Comparison of ENCODE assay signal across 15 cellular contexts in the genomic region with DNA sequence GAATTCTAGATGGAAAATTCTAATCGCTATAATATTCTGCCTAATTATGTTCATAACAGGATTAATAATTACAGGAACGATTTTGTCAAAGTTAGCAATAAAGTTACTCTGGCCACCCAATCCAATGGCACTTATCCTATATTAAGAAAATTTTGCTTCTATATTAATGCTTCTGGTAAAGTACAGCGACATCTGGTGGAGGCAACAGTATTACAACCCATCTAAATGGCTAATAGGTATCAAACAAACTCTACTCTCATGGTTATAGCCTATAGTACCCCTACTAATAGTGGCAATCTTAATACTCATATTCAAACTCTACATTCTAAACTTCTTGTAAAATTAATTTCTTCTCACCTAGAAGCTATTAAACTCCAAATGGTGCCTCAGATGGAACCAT.
DNase-seq lines count a peak whose midpoint lies in the region; ATAC-seq, FAIRE-seq and TF ChIP-seq lines count a peak whose summit lies in the region.
"Had no signal": no experiment of that assay in that cellular context is flagged by ENCODE, and none has a peak within 500 bp of the region (broad histone marks: within the 10 kb centered on the region; RNA-seq: fewer than 3 reads in every experiment).

No MANE protein-coding gene starts in this region.

- peaks cover 46% of the 10 kb centered on the region for H3K9me3 Mint-ChIP-seq in T-helper 2 cell treated with Interferon-gamma antibody and Interleukin-4, amounts not matched to agents 5 μg/mL and 100 μg/mL, for 36 hours

- 56 to 67% methylated on average over 3 of the region's 3 CpGs for WGBS in pancreas, 2 donors

- H3K36me3 Mint-ChIP-seq in T-helper 2 cell treated with Interferon-gamma antibody and Interleukin-4, amounts not matched to agents 5 μg/mL and 100 μg/mL, for 36 hours (ENCODE audit: low read depth), result no peaks in the 10 kb centered on the region
- H3K36me3 Mint-ChIP-seq: CD14-positive monocyte; naive thymus-derived CD4-positive, alpha-beta T cell had no signal

- H3K27ac Mint-ChIP-seq in T-helper 2 cell treated with Interferon-gamma antibody and Interleukin-4, amounts not matched to agents 5 μg/mL and 100 μg/mL, for 36 hours, result no peak overlapping the region
- H3K27ac Mint-ChIP-seq: CD14-positive monocyte; naive thymus-derived CD4-positive, alpha-beta T cell; T-helper 1 cell treated with Interleukin-12 subunit alpha and Interleukin-12 subunit beta and Interleukin-4 antibody, amounts not matched to agents 30 μg/mL and 1 μg/mL, for 36 hours had no signal

- H3K79me2 ChIP-seq in OCI-LY7 (ENCODE audit: insufficient read depth, low read depth, low read length), result no peaks in the 10 kb centered on the region

- DNase-seq in AG10803 (ENCODE audit: low read depth), result no peak
- DNase-seq in OCI-LY7 (ENCODE audit: low spot score), result peak; percentile 26
- DNase-seq in epithelial cell of esophagus (ENCODE audit: low read depth), result peak; percentile 5
- DNase-seq in pancreas, result no peak
- no peak for DNase-seq in uterus
- DNase-seq in T-helper 2 cell treated with Interferon-gamma antibody and Interleukin-4, amounts not matched to agents 5 μg/mL and 100 μg/mL, for 36 hours (ENCODE audit: low spot score), result no peak
- DNase-seq: anterior cingulate cortex; GF-D8; left ventricle myocardium inferior; naive thymus-derived CD4-positive, alpha-beta T cell; stimulated activated CD4-positive, alpha-beta T cell treated with anti-CD3 and anti-CD28 coated beads, Interleukin-2, amount 100 ng/mL, for 48 hours had no signal

- intact Hi-C loops in OCI-LY7 (cut with micrococcal nuclease; ENCODE audit: unreplicated experiment) (loop anchor here (5.0 kb wide), 1 partner anchor 1067 kb away; no protein-coding TSS in a partner anchor), pancreas (cut with DNase I) (no loop called here), uterus (cut with DNase I; ENCODE audit: low total_unique reads) (no loop called here)

- H3K27me3 Mint-ChIP-seq in T-helper 2 cell treated with Interferon-gamma antibody and Interleukin-4, amounts not matched to agents 5 μg/mL and 100 μg/mL, for 36 hours (ENCODE audit: low read depth), result no peaks in the 10 kb centered on the region
- H3K27me3 Mint-ChIP-seq: naive thymus-derived CD4-positive, alpha-beta T cell had no signal

- H3K27ac ChIP-seq in OCI-LY7 (ENCODE audit: low read depth, low read length, poor library complexity, severe bottlenecking), result no peak overlapping the region
- H3K27ac ChIP-seq in pancreas, result no peak overlapping the region
- no peak overlapping the region for H3K27ac ChIP-seq in uterus
- H3K27ac ChIP-seq: left ventricle myocardium inferior had no signal

- H3K4me3 Mint-ChIP-seq in T-helper 2 cell treated with Interferon-gamma antibody and Interleukin-4, amounts not matched to agents 5 μg/mL and 100 μg/mL, for 36 hours, result no peak overlapping the region
- H3K4me3 Mint-ChIP-seq: CD14-positive monocyte; naive thymus-derived CD4-positive, alpha-beta T cell; T-helper 1 cell treated with Interleukin-12 subunit alpha and Interleukin-12 subunit beta and Interleukin-4 antibody, amounts not matched to agents 30 μg/mL and 1 μg/mL, for 36 hours had no signal

- BruUV-seq in OCI-LY7 (replicated peaks; lab: Mats Ljungman, UMichigan), result no TSS peak

- no peak overlapping the region for H3K4me3 ChIP-seq in AG10803 (ENCODE audit: low read length)
- H3K4me3 ChIP-seq in OCI-LY7 (ENCODE audit: low read depth, low read length, poor library complexity, severe bottlenecking), result no peak overlapping the region
- no peak overlapping the region for H3K4me3 ChIP-seq in epithelial cell of esophagus (ENCODE audit: low read length)
- H3K4me3 ChIP-seq in pancreas, result no peak overlapping the region
- H3K4me3 ChIP-seq in uterus, result no peak overlapping the region
- H3K4me3 ChIP-seq: left ventricle myocardium inferior had no signal

- H2AFZ ChIP-seq in OCI-LY7 (ENCODE audit: low read length), result no peak overlapping the region

- H3K9me3 ChIP-seq in OCI-LY7 (ENCODE audit: low read length), result peaks cover 14% of the 10 kb centered on the region; the same call in 1 of the 2 replicates
- H3K9me3 ChIP-seq in pancreas, result no peaks in the 10 kb centered on the region
- H3K9me3 ChIP-seq in uterus, result no peaks in the 10 kb centered on the region

- POLR2A ChIA-PET in OCI-LY7 (lab: Charles Lee), result no interaction called here

- CTCF ChIA-PET in OCI-LY7 (lab: Charles Lee; ENCODE audit: unreplicated experiment), result no interaction called here

- TF ChIP-seq CTCF in AG10803 (conservative IDR thresholded peaks at IDR 0.05; ENCODE audit: low read length) (0 out of 2 replicates have a peak, but pooled peaks have one; percentile 2), GM12872 (IDR thresholded peaks at IDR 0.05; ENCODE audit: insufficient read depth, low read depth, low read length) (peak; percentile 28; the same call in 1 of the 3 replicates), OCI-LY7 (conservative IDR thresholded peaks at IDR 0.05; ENCODE audit: low read length) (peak; percentile 80), epithelial cell of esophagus (IDR thresholded peaks at IDR 0.05; ENCODE audit: insufficient read depth, low read depth, low read length, missing control alignments) (no peak), pancreas (IDR thresholded peaks at IDR 0.05) (no peak), uterus (IDR thresholded peaks at IDR 0.05) (no peak)

- H3K4me2 ChIP-seq in OCI-LY7 (ENCODE audit: low read length), result no peak overlapping the region

- H3K36me3 ChIP-seq in OCI-LY7 (ENCODE audit: insufficient read depth, low read length) (no peaks in the 10 kb centered on the region), pancreas (no peaks in the 10 kb centered on the region), uterus (no peaks in the 10 kb centered on the region)
- H3K36me3 ChIP-seq: left ventricle myocardium inferior had no signal

- no peak for ATAC-seq in pancreas
- ATAC-seq: naive thymus-derived CD4-positive, alpha-beta T cell had no signal

- no peaks in the 10 kb centered on the region for H3K4me1 Mint-ChIP-seq in T-helper 2 cell treated with Interferon-gamma antibody and Interleukin-4, amounts not matched to agents 5 μg/mL and 100 μg/mL, for 36 hours (ENCODE audit: low read depth)
- H3K4me1 Mint-ChIP-seq: CD14-positive monocyte; naive thymus-derived CD4-positive, alpha-beta T cell had no signal

- no peaks in the 10 kb centered on the region for H4K20me1 ChIP-seq in OCI-LY7 (ENCODE audit: insufficient read depth, low read length)

- H3K4me1 ChIP-seq in OCI-LY7 (ENCODE audit: insufficient read depth, low read length, poor library complexity, severe bottlenecking) (no peaks in the 10 kb centered on the region), pancreas (no peaks in the 10 kb centered on the region), uterus (no peaks in the 10 kb centered on the region)
- H3K4me1 ChIP-seq: left ventricle myocardium inferior had no signal

- TF ChIP-seq POLR2A in uterus (IDR thresholded peaks at IDR 0.05), result no peak

- no peaks in the 10 kb centered on the region for H3K27me3 ChIP-seq in pancreas
- no peaks in the 10 kb centered on the region for H3K27me3 ChIP-seq in uterus

- FAIRE-seq in pancreas (lab: Jason Lieb, UNC), result no peak
- FAIRE-seq: H54 had no signal

- no peaks in the 10 kb centered on the region for H3K9me2 ChIP-seq in OCI-LY7 (ENCODE audit: insufficient read depth, low read length)

Comparison
In these comparisons a context has a peak if more than half of its experiments do, and no peak if none do; other contexts are left out.
1. DNase-seq: peak in OCI-LY7 (single experiment) and epithelial cell of esophagus (single experiment); none in AG10803 (single experiment), pancreas (0 of 6), uterus (0 of 2) and T-helper 2 cell treated with Interferon-gamma antibody and Interleukin-4, amounts not matched to agents 5 μg/mL and 100 μg/mL, for 36 hours (single experiment).
2. CTCF ChIP-seq: peak in AG10803 (single experiment), GM12872 (single experiment) and OCI-LY7 (single experiment); none in epithelial cell of esophagus (single experiment), pancreas (0 of 4) and uterus (0 of 4).